Comparison of ENCODE assay signal across 1 cellular context in genomic region chr20:31572701-31573554, GRCh38.
TF ChIP-seq lines count a peak whose summit lies in the region.

No MANE protein-coding gene starts in this region.

TF ChIP-seq in K562, 482 proteins besides CTCF, POLR2A, EP300 and RAD21 (continued from another document and continues in another):
- TF ChIP-seq CHD7 (IDR thresholded peaks at IDR 0.05; ENCODE audit: low read depth, low read length), result no peak
- no peak for TF ChIP-seq TARDBP (IDR thresholded peaks at IDR 0.05)
- TF ChIP-seq ZNF184 (CRISPR knock-in tag; IDR thresholded peaks at IDR 0.05), result no peak
- peak; percentile 75; the same call in 1 of the 2 replicates for TF ChIP-seq XRCC5 (IDR thresholded peaks at IDR 0.05; ENCODE audit: low read depth, low read length)
- no peak for TF ChIP-seq PBX2 (CRISPR knock-in tag; IDR thresholded peaks at IDR 0.05; ENCODE audit: low read depth)
- TF ChIP-seq PBX2 (tag; conservative IDR thresholded peaks at IDR 0.05; ENCODE audit: low read depth), result 0 out of 2 replicates have a peak, but pooled peaks have one; percentile 36
- peak in 1 of 2 experiments; percentile 98 for TF ChIP-seq MAZ (CRISPR knock-in tag; conservative IDR thresholded peaks at IDR 0.05 in 1 of 2, IDR thresholded peaks at IDR 0.05 in 1 of 2)
- no peak for TF ChIP-seq NR0B1 (IDR thresholded peaks at IDR 0.05; ENCODE audit: partially characterized antibody)
- peak; percentile 77 to 96; a peak in 3 of 4 replicates for TF ChIP-seq NONO (IDR thresholded peaks at IDR 0.05; ENCODE audit: low read depth in 2 of 2, low read length in 1 of 2)
- TF ChIP-seq ZBTB43 (CRISPR knock-in tag; IDR thresholded peaks at IDR 0.05), result no peak
- no peak for TF ChIP-seq HDAC6 (IDR thresholded peaks at IDR 0.05; ENCODE audit: low read depth, low read length)
- no peak for TF ChIP-seq SRSF7 (optimal IDR thresholded peaks at IDR 0.05; ENCODE audit: low read depth, low read length)
- TF ChIP-seq SAP30 (IDR thresholded peaks at IDR 0.05; ENCODE audit: borderline replicate concordance, insufficient read depth, low read depth, low read length, poor library complexity, severe bottlenecking), result peak; percentile 33
- no peak for TF ChIP-seq ID3 (CRISPR knock-in tag; IDR thresholded peaks at IDR 0.05)
- peak; percentile 81 for TF ChIP-seq ID3 (tag; IDR thresholded peaks at IDR 0.05)
- TF ChIP-seq BRD9 (IDR thresholded peaks at IDR 0.05; ENCODE audit: low read depth, partially characterized antibody), result peak; percentile 65
- no peak for TF ChIP-seq DLX4 (CRISPR knock-in tag; IDR thresholded peaks at IDR 0.05)
- no peak for TF ChIP-seq NR2F6 (CRISPR knock-in tag; IDR thresholded peaks at IDR 0.05)
- no peak for TF ChIP-seq ZBTB1 (CRISPR knock-in tag; IDR thresholded peaks at IDR 0.05; ENCODE audit: borderline replicate concordance, low read depth)
- peak; percentile 75 to 82 for TF ChIP-seq TRIM24 (IDR thresholded peaks at IDR 0.05)
- peak; percentile 94 for TF ChIP-seq RB1 (IDR thresholded peaks at IDR 0.05; ENCODE audit: low read depth)
- no peak; the same call in 1 of the 2 replicates for TF ChIP-seq TGIF2 (CRISPR knock-in tag; IDR thresholded peaks at IDR 0.05)
- TF ChIP-seq SREBF1 (IDR thresholded peaks at IDR 0.05; ENCODE audit: borderline replicate concordance, low read depth, low read length), result no peak
- TF ChIP-seq TAF1 (IDR thresholded peaks at IDR 0.05; ENCODE audit: control insufficient read depth, extremely low read depth, insufficient read depth, low read length, severe bottlenecking), result peak; percentile 38
- no peak for TF ChIP-seq ADNP (tag; IDR thresholded peaks at IDR 0.05)
- TF ChIP-seq SP2 (IDR thresholded peaks at IDR 0.05; ENCODE audit: extremely low read depth, low read depth, low read length, poor library complexity, severe bottlenecking), result no peak
- TF ChIP-seq BCOR (IDR thresholded peaks at IDR 0.05), result no peak
- no peak for TF ChIP-seq YBX1 (IDR thresholded peaks at IDR 0.05)
- peak; percentile 97 for TF ChIP-seq FOSL1 (tag; conservative IDR thresholded peaks at IDR 0.05)
- peak; percentile 84 for TF ChIP-seq POLR2B (IDR thresholded peaks at IDR 0.05; ENCODE audit: low read depth, partially characterized antibody)
- TF ChIP-seq ZHX1 (conservative IDR thresholded peaks at IDR 0.05; ENCODE audit: low read length), result 0 out of 2 replicates have a peak, but pooled peaks have one; percentile 32
- no peak for TF ChIP-seq ELK1 (CRISPR knock-in tag; IDR thresholded peaks at IDR 0.05)
- TF ChIP-seq SETDB1 (IDR thresholded peaks at IDR 0.05; ENCODE audit: low read length), result no peak
- peak; percentile 81; the same call in 1 of the 2 replicates for TF ChIP-seq ZNF584 (CRISPR knock-in tag; IDR thresholded peaks at IDR 0.05; ENCODE audit: low read depth)
- peak; percentile 92; the same call in 1 of the 2 replicates for TF ChIP-seq ILF3 (IDR thresholded peaks at IDR 0.05; ENCODE audit: borderline replicate concordance)
- TF ChIP-seq ZNF311 (CRISPR knock-in tag; IDR thresholded peaks at IDR 0.05), result peak; percentile 82; the same call in 1 of the 2 replicates
- no peak for TF ChIP-seq ZNF146 (CRISPR knock-in tag; IDR thresholded peaks at IDR 0.05; ENCODE audit: unreplicated experiment)
- TF ChIP-seq IRF1 (CRISPR knock-in tag; IDR thresholded peaks at IDR 0.05; ENCODE audit: borderline replicate concordance), result no peak
